ENCODE assay signal across 10 cellular contexts in the genomic region with DNA sequence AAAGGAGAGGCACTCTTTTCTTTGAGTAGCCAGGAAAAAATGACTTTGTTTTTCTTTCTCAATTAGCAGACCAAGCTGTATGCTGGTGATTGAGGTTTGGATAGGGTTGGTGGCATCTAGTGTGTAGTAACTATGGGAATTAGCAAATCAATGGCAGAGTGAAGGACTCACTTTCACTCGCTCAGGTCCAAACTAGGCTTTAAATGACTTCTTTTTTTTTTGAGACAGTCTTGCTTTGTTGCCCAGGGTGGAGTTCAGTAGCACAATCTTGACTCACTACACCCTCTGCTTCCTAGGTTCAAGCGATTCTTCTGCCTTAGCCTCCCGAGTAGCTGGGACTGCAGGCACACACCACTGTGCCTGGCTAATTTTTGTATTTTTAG. TPM values are rescaled to one million over a fixed set of nuclear protein-coding genes. Genes with fewer than 3 reads are reported as not detected.
DNase-seq lines count a peak whose midpoint lies in the region; ATAC-seq, FAIRE-seq and TF ChIP-seq lines count a peak whose summit lies in the region.
"Had no signal": no experiment of that assay in that cellular context is flagged by ENCODE, and none has a peak within 500 bp of the region (broad histone marks: within the 10 kb centered on the region; RNA-seq: fewer than 3 reads in every experiment).

No MANE protein-coding gene starts in this region.

- intact Hi-C loops in PC-9 (cut with micrococcal nuclease; ENCODE audit: unreplicated experiment) (loop anchor here (2.0 kb wide), 2 partner anchors 29 to 77 kb away; partner anchors contain the start of gene PHC3), mucosa of descending colon (cut with DNase I, micrococcal nuclease) (no loop called here)

- H3F3A ChIP-seq in PC-9 (ENCODE audit: insufficient read depth, low read depth): peaks cover 32% of the 10 kb centered on the region

- H3K4me1 ChIP-seq in PC-9 (replicated peaks; ENCODE audit: insufficient read depth) (peaks cover 25% of the 10 kb centered on the region), mucosa of descending colon (ENCODE audit: low read depth) (no peaks in the 10 kb centered on the region)
- H3K4me1 ChIP-seq: suprapubic skin had no signal

- peak; percentile 29 for ATAC-seq in HG02642 (IDR thresholded peaks at IDR 0.05; ENCODE audit: poor library complexity, unreplicated experiment)
- ATAC-seq in mucosa of descending colon: peak; percentile 25

- H2AFZ ChIP-seq in PC-9: no peak overlapping the region

- H3K9me3 ChIP-seq in PC-9 (ENCODE audit: insufficient read depth, low read depth) (0 out of 2 replicates have a peak, but pooled peaks cover 13% of the 10 kb centered on the region), mucosa of descending colon (peaks cover 4% of the 10 kb centered on the region)
- H3K9me3 ChIP-seq: suprapubic skin had no signal

- H3K4me3 ChIP-seq in PC-9 (no peak overlapping the region), mucosa of descending colon (no peak overlapping the region)
- H3K4me3 ChIP-seq: suprapubic skin had no signal

- peaks cover 41% of the 10 kb centered on the region for H3K79me2 ChIP-seq in PC-9 (ENCODE audit: low read depth)

- TF ChIP-seq CTCF in PC-9 (conservative IDR thresholded peaks at IDR 0.05): no peak
- TF ChIP-seq CTCF in mucosa of descending colon (IDR thresholded peaks at IDR 0.05): no peak

- CTCF ChIA-PET in PC-9 (lab: Charles Lee): interaction anchor here (0.5 kb wide), 1 partner anchor 57 kb away, joined by 6 read pairs; no protein-coding TSS in a partner anchor

- H3K27ac ChIP-seq in PC-9: peak overlapping the region; percentile 71
- H3K27ac ChIP-seq: suprapubic skin had no signal

- H3K27me3 ChIP-seq in PC-9 (ENCODE audit: insufficient read depth, low read depth): no peaks in the 10 kb centered on the region
- H3K27me3 ChIP-seq: suprapubic skin had no signal

- H4K20me1 ChIP-seq in PC-9 (ENCODE audit: insufficient read depth): no peaks in the 10 kb centered on the region; the same call in 1 of the 2 replicates

- H3K36me3 ChIP-seq in PC-9 (ENCODE audit: low read depth) (peaks cover 11% of the 10 kb centered on the region), mucosa of descending colon (ENCODE audit: low read depth) (no peaks in the 10 kb centered on the region)

- POLR2A ChIA-PET in PC-9 (lab: Charles Lee; ENCODE audit: unreplicated experiment): interaction anchor here (0.6 kb wide), 1 partner anchor 36 kb away, joined by 9 read pairs; the partner anchor contains the start of gene PRKCI

- no peaks in the 10 kb centered on the region for H3K9me2 ChIP-seq in PC-9 (ENCODE audit: insufficient read depth)

- peak overlapping the region; percentile 39 for H3K4me2 ChIP-seq in PC-9

- DNase-seq in GM19239 (ENCODE audit: insufficient read length, low spot score) (no peak), PC-9 (no peak), mucosa of descending colon (no peak), DMS 273 (lab: John Stamatoyannopoulos, UW; ENCODE audit: unreplicated experiment) (no peak), inferior parietal cortex (ENCODE audit: extremely low spot score) (no peak), putamen (ENCODE audit: low spot score) (no peak)

- BruUV-seq in PC-9 (replicated peaks; lab: Mats Ljungman, UMichigan): no TSS peak

- peak; percentile 44 for FAIRE-seq in GM19239 (lab: Jason Lieb, UNC)
- FAIRE-seq: colon, G401.6 had no signal

RNA-seq across cellular contexts. Expression of gene PRKCI, which starts 35.9 kb away (rescaled TPM):
- total RNA-seq in PC-9 (2021): 85.4 and 104 TPM in 2 replicates
- total RNA-seq in mucosa of descending colon: 10 to 100 TPM; 38.0 to 39.9 (median 39.8) TPM
